21 cellular contexts compared by ENCODE assay signal in genomic region chr15:62426387-62426956, GRCh38. TPM values are rescaled to one million over a fixed set of nuclear protein-coding genes. Genes with fewer than 3 reads are reported as not detected.
DNase-seq lines count a peak whose midpoint lies in the region; ATAC-seq and TF ChIP-seq lines count a peak whose summit lies in the region.
"Had no signal": no experiment of that assay in that cellular context is flagged by ENCODE, and none has a peak within 500 bp of the region (broad histone marks: within the 10 kb centered on the region; RNA-seq: fewer than 3 reads in every experiment).

No MANE protein-coding gene starts in this region.

- H3K4me1 Mint-ChIP-seq in WTC11, result peaks cover 21% of the 10 kb centered on the region
- no peaks in the 10 kb centered on the region for H3K4me1 Mint-ChIP-seq in CD8-positive, alpha-beta memory T cell
- H3K4me1 Mint-ChIP-seq: activated CD4-positive, alpha-beta T cell treated with anti-CD3 and anti-CD28 coated beads for 36 hours; CD14-positive monocyte had no signal

- H3K36me3 ChIP-seq in vagina, result no peaks in the 10 kb centered on the region
- H3K36me3 ChIP-seq in CD8-positive, alpha-beta memory T cell (ENCODE audit: insufficient read depth, low read length), result no peaks in the 10 kb centered on the region
- H3K36me3 ChIP-seq: pancreas had no signal

- no peak for TF ChIP-seq CTCF in WTC11 (IDR thresholded peaks at IDR 0.05)
- no peak for TF ChIP-seq CTCF in vagina (IDR thresholded peaks at IDR 0.05)

- H3K27me3 Mint-ChIP-seq in WTC11 (ENCODE audit: low read depth), result no peaks in the 10 kb centered on the region
- peaks cover 0 to 10% of the 10 kb centered on the region in 2 donors for H3K27me3 Mint-ChIP-seq in CD8-positive, alpha-beta memory T cell
- H3K27me3 Mint-ChIP-seq: activated CD4-positive, alpha-beta T cell treated with anti-CD3 and anti-CD28 coated beads for 36 hours had no signal

- TF ChIP-seq POLR2A in vagina (IDR thresholded peaks at IDR 0.05), result no peak

- H3K4me1 ChIP-seq in vagina, result peaks cover 12% of the 10 kb centered on the region
- H3K4me1 ChIP-seq in CD8-positive, alpha-beta memory T cell (ENCODE audit: insufficient read depth, low read length), result no peaks in the 10 kb centered on the region
- H3K4me1 ChIP-seq: pancreas had no signal

- CTCF ChIA-PET in WTC11 (lab: Charles Lee), result no interaction called here
- CTCF ChIA-PET in CD8-positive, alpha-beta memory T cell (lab: Charles Lee), result no interaction called here

- H3K9me3 ChIP-seq in vagina, result no peaks in the 10 kb centered on the region
- H3K9me3 ChIP-seq in CD8-positive, alpha-beta memory T cell (ENCODE audit: low read length), result no peaks in the 10 kb centered on the region
- H3K9me3 ChIP-seq: pancreas had no signal

- peak; percentile 70 to 72 for ATAC-seq in left cardiac atrium
- no peak for ATAC-seq in Right ventricle myocardium superior (ENCODE audit: poor library complexity)
- peak; percentile 48 for ATAC-seq in WTC11
- ATAC-seq in GM19395 (IDR thresholded peaks at IDR 0.05; ENCODE audit: unreplicated experiment), result no peak
- no peak for ATAC-seq in HG03039 (IDR thresholded peaks at IDR 0.05; ENCODE audit: unreplicated experiment)
- ATAC-seq: activated CD4-positive, alpha-beta T cell treated with anti-CD3 and anti-CD28 coated beads for 36 hours; pancreas had no signal

- H3K27me3 ChIP-seq in vagina, result no peaks in the 10 kb centered on the region
- no peaks in the 10 kb centered on the region for H3K27me3 ChIP-seq in CD8-positive, alpha-beta memory T cell (ENCODE audit: insufficient read depth, low read length, poor library complexity, severe bottlenecking)
- H3K27me3 ChIP-seq: pancreas had no signal

- H3K27ac ChIP-seq in vagina, result peak overlapping the region; percentile 22
- H3K27ac ChIP-seq in CD8-positive, alpha-beta memory T cell (ENCODE audit: low read depth, low read length), result no peak overlapping the region
- H3K27ac ChIP-seq: pancreas had no signal

- POLR2A ChIA-PET in WTC11 (lab: Charles Lee), result interaction anchor here (0.8 kb wide), 1 partner anchor 57 kb away, joined by 3 read pairs; no protein-coding TSS in a partner anchor
- POLR2A ChIA-PET in CD8-positive, alpha-beta memory T cell (lab: Charles Lee), result no interaction called here

- no peaks in the 10 kb centered on the region for H3K36me3 Mint-ChIP-seq in WTC11
- H3K36me3 Mint-ChIP-seq in CD8-positive, alpha-beta memory T cell, result no peaks in the 10 kb centered on the region
- H3K36me3 Mint-ChIP-seq: CD14-positive monocyte had no signal

- intact Hi-C loops in left cardiac atrium (cut with DNase I) (loop anchor here in 1 of 2 donors (10.0 kb wide), 1 partner anchor 138 kb away; no protein-coding TSS in a partner anchor), Right ventricle myocardium superior (cut with DNase I) (no loop called here), vagina (cut with DNase I) (no loop called here)

- H3K4me3 Mint-ChIP-seq in WTC11, result no peak overlapping the region
- H3K4me3 Mint-ChIP-seq in CD8-positive, alpha-beta memory T cell, result no peak overlapping the region
- H3K4me3 Mint-ChIP-seq: activated CD4-positive, alpha-beta T cell treated with anti-CD3 and anti-CD28 coated beads for 36 hours; CD14-positive monocyte had no signal

- H3K4me3 ChIP-seq in vagina, result no peak overlapping the region
- no peak overlapping the region for H3K4me3 ChIP-seq in CD8-positive, alpha-beta memory T cell (ENCODE audit: low read length)
- H3K4me3 ChIP-seq: pancreas, skin epidermis had no signal

- no peak overlapping the region for H3K27ac Mint-ChIP-seq in WTC11
- no peak overlapping the region for H3K27ac Mint-ChIP-seq in CD8-positive, alpha-beta memory T cell
- H3K27ac Mint-ChIP-seq: activated CD4-positive, alpha-beta T cell treated with anti-CD3 and anti-CD28 coated beads for 36 hours; activated T-helper 2 cell treated with anti-CD3 and anti-CD28 coated beads, Interferon-gamma antibody, Interleukin-2, Interleukin-4, amounts not matched to agents 10 μg/mL and 5 μg/mL and 100 μg/mL, durations not matched to agents 14 hours and 24 hours and 36 hours had no signal

- no peak for DNase-seq in left cardiac atrium
- DNase-seq in Right ventricle myocardium superior, result no peak
- no peak for DNase-seq in WTC11 (ENCODE audit: low spot score)
- peak; percentile 47 for DNase-seq in islet precursor cell
- no peak for DNase-seq in vagina (ENCODE audit: extremely low spot score in 2 of 2)
- DNase-seq in CD8-positive, alpha-beta memory T cell, result no peak
- DNase-seq: activated CD4-positive, alpha-beta T cell treated with anti-CD3 and anti-CD28 coated beads for 36 hours; caudate nucleus; DMS153; erythroblast; glutamatergic neuron; NCI-H187 treated with DMSO at 0.1 percent for 48 hours; NCI-H345; NK-92 treated with Interleukin-12 subunit alpha and Interleukin-12 subunit beta, amount 100 ng/mL, for 24 hours; pancreas; SW 1271 had no signal

- no peaks in the 10 kb centered on the region for H3K9me3 Mint-ChIP-seq in WTC11
- H3K9me3 Mint-ChIP-seq in CD8-positive, alpha-beta memory T cell, result no peaks in the 10 kb centered on the region
- H3K9me3 Mint-ChIP-seq: activated T-helper 2 cell treated with anti-CD3 and anti-CD28 coated beads, Interferon-gamma antibody, Interleukin-2, Interleukin-4, amounts not matched to agents 10 μg/mL and 5 μg/mL and 100 μg/mL, durations not matched to agents 14 hours and 24 hours and 36 hours; CD14-positive monocyte had no signal

TF ChIP-seq in WTC11, 78 proteins besides CTCF, POLR2A, EP300 and RAD21:
- no peak for TF ChIP-seq ZNF425 (CRISPR knock-in tag; conservative IDR thresholded peaks at IDR 0.05)
- no peak for TF ChIP-seq SMAD3 (CRISPR knock-in tag; IDR thresholded peaks at IDR 0.05; ENCODE audit: borderline replicate concordance)
- no peak for TF ChIP-seq NR3C1 (CRISPR knock-in tag; conservative IDR thresholded peaks at IDR 0.05; ENCODE audit: low read depth)

RNA-seq across cellular contexts. Expression of gene TLN2, which starts 36.1 kb away (rescaled TPM):
- total RNA-seq in left cardiac atrium (10 to 100 TPM; 26.0 to 36.4 TPM), Right ventricle myocardium superior (40.2 TPM), WTC11 (2021) (25.0 to 30.5 TPM (median 25.9 TPM) in 3 replicates), vagina (48.9 TPM)
- 1 to 10 TPM; 3.1 to 3.5 TPM for total RNA-seq in CD8-positive, alpha-beta memory T cell
- polyA plus RNA-seq in CD8-positive, alpha-beta memory T cell, result 0.06 TPM

Comparison
In these comparisons a context has a peak if more than half of its experiments do, and no peak if none do; other contexts are left out.
1. ATAC-seq: peak in left cardiac atrium (2 of 2) and WTC11 (single experiment); none in Right ventricle myocardium superior (single experiment), GM19395 (single experiment) and HG03039 (single experiment).